In genomic region chr1:193310569-193310968, GRCh38 we compare ENCODE assay signal across 1 cellular context.
TF ChIP-seq lines count a peak whose summit lies in the region.

No MANE protein-coding gene starts in this region.

TF ChIP-seq in HepG2, 621 proteins besides CTCF, POLR2A, EP300 and RAD21 (continued from another document):
- TF ChIP-seq PLSCR1 (CRISPR knock-in tag; IDR thresholded peaks at IDR 0.05; ENCODE audit: borderline replicate concordance) (no peak), ZNF550 (CRISPR knock-in tag; IDR thresholded peaks at IDR 0.05; ENCODE audit: borderline replicate concordance) (no peak), ARID5B (CRISPR knock-in tag; IDR thresholded peaks at IDR 0.05) (peak; percentile 31; the same call in 1 of the 2 replicates), ZNF609 (CRISPR knock-in tag; IDR thresholded peaks at IDR 0.05; ENCODE audit: borderline replicate concordance) (peak; percentile 86), SOX13 (IDR thresholded peaks at IDR 0.05) (no peak), SOX13 (CRISPR knock-in tag; conservative IDR thresholded peaks at IDR 0.05 in 1 of 2, IDR thresholded peaks at IDR 0.05 in 1 of 2) (peak in 1 of 2 experiments; percentile 28; a peak in 1 of 4 replicates), U2AF2 (IDR thresholded peaks at IDR 0.05; ENCODE audit: low read depth, low read length) (no peak), FOXA1 (IDR thresholded peaks at IDR 0.05) (no peak), FOXA1 (CRISPR knock-in tag; IDR thresholded peaks at IDR 0.05) (peak; percentile 49), ZNF839 (CRISPR knock-in tag; IDR thresholded peaks at IDR 0.05; ENCODE audit: borderline replicate concordance) (no peak), SP2 (CRISPR knock-in tag; IDR thresholded peaks at IDR 0.05) (no peak), DR1 (CRISPR knock-in tag; IDR thresholded peaks at IDR 0.05) (no peak), ETV5 (CRISPR knock-in tag; IDR thresholded peaks at IDR 0.05; ENCODE audit: borderline replicate concordance) (peak; percentile 50; the same call in 1 of the 2 replicates), CREM (IDR thresholded peaks at IDR 0.05) (0 out of 2 replicates have a peak, but pooled peaks have one; percentile 25), CREM (CRISPR knock-in tag; IDR thresholded peaks at IDR 0.05) (no peak), CSRNP2 (CRISPR knock-in tag; conservative IDR thresholded peaks at IDR 0.05; ENCODE audit: low read depth) (no peak), U2AF1 (optimal IDR thresholded peaks at IDR 0.05; ENCODE audit: low read depth, low read length) (no peak), TCF7 (IDR thresholded peaks at IDR 0.05; ENCODE audit: low read depth) (peak; percentile 91), GLMP (CRISPR knock-in tag; IDR thresholded peaks at IDR 0.05; ENCODE audit: borderline replicate concordance) (no peak), SAP130 (CRISPR knock-in tag; IDR thresholded peaks at IDR 0.05; ENCODE audit: low read depth) (0 out of 2 replicates have a peak, but pooled peaks have one; percentile 11), SOX6 (IDR thresholded peaks at IDR 0.05) (no peak), SOX6 (CRISPR knock-in tag; IDR thresholded peaks at IDR 0.05) (0 out of 2 replicates have a peak, but pooled peaks have one; percentile 12), HIC2 (CRISPR knock-in tag; IDR thresholded peaks at IDR 0.05; ENCODE audit: low read depth) (no peak), KLF15 (CRISPR knock-in tag; IDR thresholded peaks at IDR 0.05; ENCODE audit: borderline replicate concordance) (no peak), KLF6 (CRISPR knock-in tag; IDR thresholded peaks at IDR 0.05) (no peak), ZSCAN22 (CRISPR knock-in tag; IDR thresholded peaks at IDR 0.05) (no peak), TBX2 (CRISPR knock-in tag; IDR thresholded peaks at IDR 0.05; ENCODE audit: borderline replicate concordance) (no peak), RXRB (CRISPR knock-in tag; IDR thresholded peaks at IDR 0.05; ENCODE audit: borderline replicate concordance) (0 out of 2 replicates have a peak, but pooled peaks have one; percentile 13), AGO1 (IDR thresholded peaks at IDR 0.05; ENCODE audit: low read depth, low read length, poor library complexity, severe bottlenecking) (no peak), HHEX (CRISPR knock-in tag; IDR thresholded peaks at IDR 0.05) (peak; percentile 82; the same call in 1 of the 2 replicates), ZNF34 (CRISPR knock-in tag; IDR thresholded peaks at IDR 0.05; ENCODE audit: borderline replicate concordance) (no peak), TRAFD1 (CRISPR knock-in tag; IDR thresholded peaks at IDR 0.05; ENCODE audit: borderline replicate concordance) (no peak), NR2F2 (IDR thresholded peaks at IDR 0.05; ENCODE audit: borderline replicate concordance, low read depth) (0 out of 2 replicates have a peak, but pooled peaks have one; percentile 16), ZBTB20 (CRISPR knock-in tag; IDR thresholded peaks at IDR 0.05; ENCODE audit: borderline replicate concordance, low read depth) (no peak), FOXA3 (CRISPR knock-in tag; IDR thresholded peaks at IDR 0.05) (0 out of 2 replicates have a peak, but pooled peaks have one; percentile 18), ATF1 (CRISPR knock-in tag; IDR thresholded peaks at IDR 0.05) (no peak), TCF7L2 (IDR thresholded peaks at IDR 0.05; ENCODE audit: low read depth, low read length) (0 out of 2 replicates have a peak, but pooled peaks have one; percentile 22), NFAT5 (CRISPR knock-in tag; IDR thresholded peaks at IDR 0.05) (no peak), ZFX (CRISPR knock-in tag; IDR thresholded peaks at IDR 0.05; ENCODE audit: low read depth) (no peak)
TF ChIP-seq in HepG2: peak in this region for 15.
